ENCODE assay signal across 1 cellular context in the genomic region with DNA sequence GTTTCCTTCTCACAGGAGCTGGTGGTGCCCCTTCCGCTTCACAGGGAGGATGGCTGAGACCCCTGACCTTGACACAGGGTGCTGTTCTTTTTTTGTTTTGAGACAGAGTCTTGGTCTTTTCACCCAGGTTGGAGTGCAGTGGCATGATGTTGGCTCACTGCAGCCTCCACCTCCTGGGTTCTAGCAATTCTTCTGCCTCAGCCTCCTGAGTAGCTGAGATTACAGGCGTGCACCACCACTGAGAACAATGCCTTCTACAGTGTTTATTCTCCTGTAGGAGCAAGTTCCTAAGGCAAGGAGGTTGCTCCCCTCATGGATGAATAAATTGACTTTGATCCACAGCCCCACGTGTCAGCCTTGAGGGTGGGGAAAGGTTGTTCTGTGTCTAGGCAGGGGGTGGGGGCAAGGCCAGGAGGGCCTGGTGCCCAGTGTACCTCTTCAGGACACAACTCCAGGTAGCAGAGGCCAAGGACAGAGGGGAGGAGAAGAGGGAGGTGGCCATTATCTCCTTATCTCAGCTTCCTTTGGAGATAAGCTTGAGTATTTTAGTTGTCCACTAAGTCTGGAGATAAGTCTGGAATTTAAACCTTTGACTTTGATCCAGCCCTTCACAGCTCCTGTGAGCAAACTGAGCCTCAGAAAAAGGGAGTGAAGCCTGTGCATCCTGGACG.
TF ChIP-seq lines count a peak whose summit lies in the region.

No MANE protein-coding gene starts in this region.

TF ChIP-seq in A549, 52 proteins besides CTCF, POLR2A, EP300 and RAD21 (continued from another document):
- TF ChIP-seq BHLHE40 (IDR thresholded peaks at IDR 0.05; ENCODE audit: low read depth, low read length) (no peak), ESRRA (IDR thresholded peaks at IDR 0.05; ENCODE audit: borderline replicate concordance, low read length) (no peak)
